In the genomic region with DNA sequence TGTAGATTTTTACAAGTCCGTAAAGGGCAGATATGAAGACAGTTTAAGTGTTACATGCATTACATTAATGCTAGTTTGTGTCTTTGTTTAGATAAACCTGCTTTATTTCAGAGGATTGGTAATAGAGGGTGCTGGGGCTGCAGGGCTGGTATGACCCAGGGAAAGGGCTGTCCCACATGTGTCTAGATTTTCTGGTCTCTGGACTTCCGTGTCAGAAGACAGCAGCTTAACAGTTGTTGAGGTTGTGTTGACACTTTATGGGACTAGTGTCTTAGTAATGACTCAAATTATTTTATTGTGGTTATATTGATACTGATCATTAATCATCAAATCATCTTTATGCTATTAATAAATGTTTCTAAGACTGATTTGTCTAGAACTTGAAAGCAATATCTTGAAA, we compare ENCODE assay signal across 20 cellular contexts.
"Had no signal": no experiment of that assay in that cellular context is flagged by ENCODE, and none has a peak within 500 bp of the region (broad histone marks: within the 10 kb centered on the region; RNA-seq: fewer than 3 reads in every experiment).

No MANE protein-coding gene starts in this region.

- H3K9me3 Mint-ChIP-seq: activated CD4-positive, alpha-beta T cell treated with anti-CD3 and anti-CD28 coated beads, Interleukin-2, amount 10 ng/mL, durations not matched to agents 7 days and 5 days; activated T-cell treated with anti-CD3 and anti-CD28 coated beads, Interleukin-2, amount 50 U/mL, for 4 hours; naive B cell; neural progenitor cell; T-helper 2 cell treated with Interferon-gamma antibody and Interleukin-4, amounts not matched to agents 5 μg/mL and 100 μg/mL, for 36 hours; type B pancreatic cell had no signal

- H3K9me3 ChIP-seq: gastrocnemius medialis, heart left ventricle, psoas muscle, stomach had no signal

- H3K36me3 ChIP-seq: gastrocnemius medialis, heart left ventricle, neural progenitor cell, stomach had no signal

- H3K4me3 Mint-ChIP-seq: activated CD4-positive, alpha-beta T cell treated with anti-CD3 and anti-CD28 coated beads, Interleukin-2, amount 10 ng/mL, durations not matched to agents 7 days and 5 days; activated CD8-positive, alpha-beta T cell treated with anti-CD3 and anti-CD28 coated beads, Interleukin-2, amount 10 ng/mL, durations not matched to agents 7 days and 5 days; activated T-cell treated with anti-CD3 and anti-CD28 coated beads, Interleukin-2, amount 50 U/mL, for 4 hours; neural progenitor cell; T-helper 2 cell treated with Interferon-gamma antibody and Interleukin-4, amounts not matched to agents 5 μg/mL and 100 μg/mL, for 36 hours; type B pancreatic cell had no signal

- H3K4me2 ChIP-seq: neural progenitor cell had no signal

- H3K4me1 ChIP-seq: neural progenitor cell had no signal

- ATAC-seq: activated CD8-positive, alpha-beta T cell treated with anti-CD3 and anti-CD28 coated beads, Interleukin-2, amount 10 ng/mL, durations not matched to agents 7 days and 5 days; activated T-cell treated with anti-CD3 and anti-CD28 coated beads, Interleukin-2, amount 50 U/mL, for 4 hours; gastrocnemius medialis; heart left ventricle; left ventricle myocardium superior; psoas muscle; right cardiac atrium had no signal

- DNase-seq: activated CD4-positive, alpha-beta T cell treated with anti-CD3 and anti-CD28 coated beads, Interleukin-2, amount 10 ng/mL, durations not matched to agents 7 days and 5 days; activated CD8-positive, alpha-beta T cell treated with anti-CD3 and anti-CD28 coated beads, Interleukin-2, amount 10 ng/mL, durations not matched to agents 7 days and 5 days; activated effector memory CD4-positive, alpha-beta T cell treated with Interleukin-2 at 50 U/mL for 16 hours; activated naive CD4-positive, alpha-beta T cell treated with anti-CD3 and anti-CD28 coated beads, Interleukin-2, amount 50 U/mL, for 16 hours; activated T-cell treated with anti-CD3 and anti-CD28 coated beads, Interleukin-2, amount 50 U/mL, for 4 hours; cerebellar nuclear complex; cortex of kidney; gastrocnemius medialis; heart left ventricle; left ventricle myocardium superior; naive B cell; psoas muscle; right cardiac atrium; stimulated activated CD4-positive, alpha-beta T cell treated with anti-CD3 and anti-CD28 coated beads, Interleukin-15, amount 100 ng/mL, for 24 hours; stimulated activated CD4-positive, alpha-beta T cell treated with anti-CD3 and anti-CD28 coated beads, Interleukin-2, amount 100 ng/mL, for 48 hours; stomach had no signal

- H3K27me3 Mint-ChIP-seq: activated CD4-positive, alpha-beta T cell treated with anti-CD3 and anti-CD28 coated beads, Interleukin-2, amount 10 ng/mL, durations not matched to agents 7 days and 5 days; naive B cell; type B pancreatic cell had no signal

- H3K4me3 ChIP-seq: gastrocnemius medialis, heart left ventricle, neural progenitor cell, psoas muscle, skin epidermis, stomach had no signal

- H3K27me3 ChIP-seq: gastrocnemius medialis, heart left ventricle, neural progenitor cell, stomach had no signal

- H3K4me1 Mint-ChIP-seq: neural progenitor cell had no signal

- H3K27ac ChIP-seq: gastrocnemius medialis, heart left ventricle, neural progenitor cell, psoas muscle, stomach had no signal

- H3K27ac Mint-ChIP-seq: activated CD4-positive, alpha-beta T cell treated with anti-CD3 and anti-CD28 coated beads, Interleukin-2, amount 10 ng/mL, durations not matched to agents 7 days and 5 days; activated CD8-positive, alpha-beta T cell treated with anti-CD3 and anti-CD28 coated beads, Interleukin-2, amount 10 ng/mL, durations not matched to agents 7 days and 5 days; neural progenitor cell; T-helper 2 cell treated with Interferon-gamma antibody and Interleukin-4, amounts not matched to agents 5 μg/mL and 100 μg/mL, for 36 hours; type B pancreatic cell had no signal

- H2AFZ ChIP-seq: neural progenitor cell had no signal

- H3K9ac ChIP-seq: neural progenitor cell had no signal
